ENCODE assay signal across 10 cellular contexts in the genomic region with DNA sequence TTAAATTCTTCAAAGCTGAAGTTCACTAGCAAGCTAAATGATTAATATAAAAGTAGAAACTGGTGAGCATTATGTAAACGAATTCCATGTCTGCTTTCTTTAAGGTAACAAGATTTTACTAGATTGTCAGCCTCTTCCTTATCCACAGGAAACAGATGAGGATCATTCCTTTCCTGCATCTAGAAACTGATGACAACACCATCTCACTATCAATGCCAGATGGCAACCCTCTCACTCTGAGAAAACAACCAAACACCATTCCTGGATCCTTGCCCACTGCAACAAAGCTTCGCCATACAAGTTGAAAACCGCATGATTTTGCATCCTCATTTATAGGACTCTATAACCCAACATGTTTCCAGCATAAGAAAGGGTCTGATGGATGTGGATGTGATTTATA.
DNase-seq lines count a peak whose midpoint lies in the region; ATAC-seq lines count a peak whose summit lies in the region.
"Had no signal": no experiment of that assay in that cellular context is flagged by ENCODE, and none has a peak within 500 bp of the region (broad histone marks: within the 10 kb centered on the region; RNA-seq: fewer than 3 reads in every experiment).

No MANE protein-coding gene starts in this region.

- peaks cover 10 to 28% (median 18%) of the 10 kb centered on the region in 3 donors for H3K4me1 ChIP-seq in skeletal muscle tissue (ENCODE audit: control insufficient read depth in 3 of 3, insufficient read depth in 3 of 3, low read length in 3 of 3)

- H3K27ac ChIP-seq in skeletal muscle tissue (ENCODE audit: low read depth, low read length): peak overlapping the region; percentile 27
- H3K27ac ChIP-seq: HL-60 had no signal

- H3K4me3 ChIP-seq in skeletal muscle tissue (ENCODE audit: low read length in 3 of 3): no peak overlapping the region

- peaks cover 0 to 16% (median 0%) of the 10 kb centered on the region in 3 donors for H3K36me3 ChIP-seq in skeletal muscle tissue (ENCODE audit: control insufficient read depth in 3 of 3, insufficient read depth in 3 of 3, low read length in 3 of 3)

- no peaks in the 10 kb centered on the region for H3K9me3 ChIP-seq in skeletal muscle tissue (ENCODE audit: control insufficient read depth in 3 of 3, low read length in 3 of 3)

- DNase-seq in NCI-H1105 treated with DMSO at 0.1 percent for 48 hours (lab: John Stamatoyannopoulos, UW) (peak; percentile 43), NCI-H1105 (lab: John Stamatoyannopoulos, UW) (no peak), NCI-H748 (lab: John Stamatoyannopoulos, UW; ENCODE audit: unreplicated experiment) (peak; percentile 83), dermis microvascular lymphatic vessel endothelial cell (ENCODE audit: low read depth in 2 of 2) (peak; percentile 99 to 100), SHP77 treated with DMSO at 0.1 percent for 48 hours (lab: John Stamatoyannopoulos, UW) (no peak), 8988T (no peak)
- no peak for DNase-seq in stimulated activated naive CD8-positive, alpha-beta T cell treated with anti-CD3 and anti-CD28 coated beads, Interleukin-15, Interleukin-2, amounts not matched to agents 100 U/mL and 50 U/mL, for 24 hours
- DNase-seq: activated CD4-positive, alpha-beta T cell treated with anti-CD3 and anti-CD28 coated beads for 1 hour had no signal

- H3K27me3 ChIP-seq in skeletal muscle tissue (ENCODE audit: control insufficient read depth in 3 of 3, insufficient read depth in 3 of 3, low read length in 3 of 3): no peaks in the 10 kb centered on the region

- no peak overlapping the region for H3K9ac ChIP-seq in skeletal muscle tissue (ENCODE audit: low read depth in 1 of 3, low read length in 3 of 3)

- ATAC-seq in stimulated activated naive CD8-positive, alpha-beta T cell treated with anti-CD3 and anti-CD28 coated beads, Interleukin-15, Interleukin-2, amounts not matched to agents 100 U/mL and 50 U/mL, for 24 hours: no peak

Comparison
In these comparisons a context has a peak if more than half of its experiments do, and no peak if none do; other contexts are left out.
1. DNase-seq: peak in NCI-H1105 treated with DMSO at 0.1 percent for 48 hours (single experiment), NCI-H748 (single experiment) and dermis microvascular lymphatic vessel endothelial cell (2 of 2); none in NCI-H1105 (single experiment), stimulated activated naive CD8-positive, alpha-beta T cell treated with anti-CD3 and anti-CD28 coated beads, Interleukin-15, Interleukin-2, amounts not matched to agents 100 U/mL and 50 U/mL, for 24 hours (single experiment), SHP77 treated with DMSO at 0.1 percent for 48 hours (single experiment) and 8988T (single experiment).